12 cellular contexts compared by ENCODE assay signal in the genomic region with DNA sequence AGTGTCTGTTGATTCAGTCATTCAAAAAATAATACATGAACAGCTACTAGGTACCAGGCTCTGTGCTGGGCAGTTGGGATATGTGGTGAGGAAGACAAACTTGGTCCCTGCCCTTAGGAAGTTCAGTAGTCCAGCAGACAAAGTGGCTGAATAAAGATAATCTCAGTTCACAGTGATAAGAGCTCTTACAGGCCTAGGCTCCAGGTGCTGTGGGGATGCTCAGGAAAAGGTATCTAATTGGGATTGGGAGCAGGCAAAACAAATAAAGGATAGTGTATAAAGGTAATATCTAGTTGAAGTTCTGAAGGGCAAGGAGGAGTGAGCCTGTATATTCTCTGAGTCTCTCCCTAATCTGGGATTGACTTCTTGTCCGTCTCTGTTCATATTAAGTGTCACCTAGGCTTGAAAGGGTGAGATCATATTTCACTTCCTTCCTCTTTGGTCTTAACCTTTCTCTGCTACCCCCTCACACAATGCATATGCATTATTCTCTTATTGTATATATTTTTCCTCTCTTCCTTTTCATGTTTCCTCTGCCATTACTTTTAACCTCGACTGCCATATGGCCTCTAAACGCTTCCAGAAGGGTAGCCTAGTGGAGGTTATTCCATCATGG. TPM values are rescaled to one million over a fixed set of nuclear protein-coding genes. Genes with fewer than 3 reads are reported as not detected.
A peak's percentile ranks its signal among the peaks of the same experiment; 100 is the strongest.
DNase-seq lines count a peak whose midpoint lies in the region; ATAC-seq and TF ChIP-seq lines count a peak whose summit lies in the region.
"Had no signal": no experiment of that assay in that cellular context is flagged by ENCODE, and none has a peak within 500 bp of the region (broad histone marks: within the 10 kb centered on the region; RNA-seq: fewer than 3 reads in every experiment).

No MANE protein-coding gene starts in this region.

- intact Hi-C loops in CD4-positive, alpha-beta memory T cell (cut with micrococcal nuclease), result no loop called here
- intact Hi-C loops in left colon (cut with DNase I, micrococcal nuclease), result no loop called here

- H3K4me1 Mint-ChIP-seq in CD4-positive, alpha-beta memory T cell, result peaks cover 40 to 56% (median 51%) of the 10 kb centered on the region in 4 donors
- H3K4me1 Mint-ChIP-seq in T-helper 17 cell, result peaks cover 38% of the 10 kb centered on the region

- H3K27me3 ChIP-seq in CD4-positive, alpha-beta memory T cell (ENCODE audit: insufficient read depth, low read length), result no peaks in the 10 kb centered on the region
- H3K27me3 ChIP-seq: colonic mucosa, right atrium auricular region had no signal

- H3K27ac Mint-ChIP-seq in CD4-positive, alpha-beta memory T cell, result peak overlapping the region; percentile 44 to 96 (median 84)
- H3K27ac Mint-ChIP-seq in T-helper 17 cell, result peak overlapping the region; percentile 85

- peaks cover 7% of the 10 kb centered on the region for H3K36me3 ChIP-seq in CD4-positive, alpha-beta memory T cell (ENCODE audit: insufficient read depth, low read length)
- H3K36me3 ChIP-seq: colonic mucosa, right atrium auricular region had no signal

- H3K9me3 ChIP-seq in CD4-positive, alpha-beta memory T cell (ENCODE audit: control insufficient read depth in 1 of 2, low read length in 2 of 2), result no peaks in the 10 kb centered on the region
- no peaks in the 10 kb centered on the region for H3K9me3 ChIP-seq in T-helper 17 cell (ENCODE audit: control insufficient read depth, low read length, poor library complexity, severe bottlenecking)
- H3K9me3 ChIP-seq: colonic mucosa, right atrium auricular region had no signal

- POLR2A ChIA-PET in CD4-positive, alpha-beta memory T cell (lab: Charles Lee; ENCODE audit: partially characterized antibody), result interaction anchor here (0.6 to 6.3 kb wide), 4 partner anchors 9 to 40 kb away, joined by 3 to 76 read pairs (median 4); a partner anchor contains a TSS

- no peaks in the 10 kb centered on the region for H3K27me3 Mint-ChIP-seq in CD4-positive, alpha-beta memory T cell
- no peaks in the 10 kb centered on the region for H3K27me3 Mint-ChIP-seq in T-helper 17 cell

- H3K4me3 Mint-ChIP-seq in CD4-positive, alpha-beta memory T cell, result peak overlapping the region; percentile 10 to 81 (median 66)
- peak overlapping the region; percentile 72 for H3K4me3 Mint-ChIP-seq in T-helper 17 cell

- TF ChIP-seq CTCF in omental fat pad (IDR thresholded peaks at IDR 0.05), result no peak

- DNase-seq in CD4-positive, alpha-beta memory T cell, result no peak
- no peak for DNase-seq in T-helper 17 cell
- DNase-seq in left colon, result no peak
- no peak for DNase-seq in omental fat pad (ENCODE audit: low spot score)
- DNase-seq in NCI-H2029 (lab: John Stamatoyannopoulos, UW), result no peak
- DNase-seq in SKM-1 (lab: John Stamatoyannopoulos, UW; ENCODE audit: unreplicated experiment), result no peak
- DNase-seq: colonic mucosa, DMS153, NCI-H226, WERI-Rb-1 had no signal

- ATAC-seq in GM18505 (IDR thresholded peaks at IDR 0.05; ENCODE audit: unreplicated experiment) (no peak), T-helper 17 cell (no peak), left colon (peak; percentile 24), omental fat pad (ENCODE audit: low FRiP score) (no peak)

- peak; percentile 21 for TF ChIP-seq POLR2A in GM18505 (IDR thresholded peaks at IDR 0.05; ENCODE audit: borderline replicate concordance, extremely low read depth, insufficient read depth, insufficient read length)

- no peak overlapping the region for H3K4me3 ChIP-seq in CD4-positive, alpha-beta memory T cell (ENCODE audit: low read length in 2 of 2)
- H3K4me3 ChIP-seq: colonic mucosa, right atrium auricular region had no signal

- peaks cover 0 to 9% of the 10 kb centered on the region in 2 donors for H3K36me3 Mint-ChIP-seq in CD4-positive, alpha-beta memory T cell
- no peaks in the 10 kb centered on the region for H3K36me3 Mint-ChIP-seq in T-helper 17 cell (ENCODE audit: low read depth)

- no peaks in the 10 kb centered on the region for H3K9me3 Mint-ChIP-seq in CD4-positive, alpha-beta memory T cell

- H3K27ac ChIP-seq in CD4-positive, alpha-beta memory T cell (ENCODE audit: low read depth, low read length), result peak overlapping the region; percentile 12
- H3K27ac ChIP-seq: colonic mucosa, right atrium auricular region, WERI-Rb-1 had no signal

- peaks cover 97% of the 10 kb centered on the region for H3K4me1 ChIP-seq in CD4-positive, alpha-beta memory T cell (ENCODE audit: insufficient read depth, low read length)

- CTCF ChIA-PET in CD4-positive, alpha-beta memory T cell (lab: Charles Lee; ENCODE audit: partially characterized antibody), result interaction anchor here (0.7 to 2.1 kb wide), 7 partner anchors 8 to 65 kb away, joined by 3 to 7 read pairs (median 5); no protein-coding TSS in a partner anchor

RNA-seq across cellular contexts. Expression of a gene that starts 13.5 kb away (rescaled TPM):
- total RNA-seq in CD4-positive, alpha-beta memory T cell, result 10 to 100 TPM; 59.5 to 61.5 TPM
- polyA plus RNA-seq in CD4-positive, alpha-beta memory T cell, result 10 to 100 TPM; 21.0 to 41.0 TPM
- total RNA-seq in T-helper 17 cell (10 to 100 TPM; 65.5 to 67.7 TPM), left colon (10 to 100 TPM; 31.3 to 33.9 TPM), omental fat pad (100 to 1,000 TPM in 1 of 4 donors, 10 to 100 TPM in 3; 22.2 to 107 (median 42.7) TPM)
